Comparison of ENCODE assay signal across 8 cellular contexts in genomic region chr2:29841386-29842004, GRCh38.
DNase-seq lines count a peak whose midpoint lies in the region; ATAC-seq, FAIRE-seq and TF ChIP-seq lines count a peak whose summit lies in the region.

No MANE protein-coding gene starts in this region.

- peaks cover 12% of the 10 kb centered on the region for H3K27me3 Mint-ChIP-seq in activated T-cell treated with anti-CD3 and anti-CD28 coated beads, Interleukin-2, amount 50 U/mL, for 4 hours (ENCODE audit: low read depth)

- no peak overlapping the region for H3K4me3 Mint-ChIP-seq in activated T-cell treated with anti-CD3 and anti-CD28 coated beads, Interleukin-2, amount 50 U/mL, for 4 hours

- no peak overlapping the region for H3K27ac ChIP-seq in 22Rv1
- H3K27ac ChIP-seq in heart left ventricle = no peak overlapping the region
- no peak overlapping the region for H3K27ac ChIP-seq in small intestine (ENCODE audit: low read depth in 1 of 2, low read length in 1 of 2)

- H3K36me3 Mint-ChIP-seq in activated T-cell treated with anti-CD3 and anti-CD28 coated beads, Interleukin-2, amount 50 U/mL, for 4 hours (ENCODE audit: insufficient read depth) = no peaks in the 10 kb centered on the region

- peak; percentile 38 to 48 for ATAC-seq in activated T-cell treated with anti-CD3 and anti-CD28 coated beads, Interleukin-2, amount 50 U/mL, for 4 hours
- ATAC-seq in heart left ventricle (peak in 1 of 4 donors; percentile 66), HG02973 (IDR thresholded peaks at IDR 0.05; ENCODE audit: unreplicated experiment) (no peak)

- H3K4me1 Mint-ChIP-seq in activated T-cell treated with anti-CD3 and anti-CD28 coated beads, Interleukin-2, amount 50 U/mL, for 4 hours (ENCODE audit: low read depth) = no peaks in the 10 kb centered on the region

- peaks cover 0 to 20% (median 11%) of the 10 kb centered on the region in 12 donors for H3K9me3 ChIP-seq in heart left ventricle
- no peaks in the 10 kb centered on the region for H3K9me3 ChIP-seq in small intestine (ENCODE audit: control insufficient read depth, low read depth)

- intact Hi-C loops in heart left ventricle (cut with DNase I) = loop anchor here (1.0 to 10.0 kb wide), 11 partner anchors 532 to 1017 kb away; no protein-coding TSS in a partner anchor

- H3K27me3 ChIP-seq in heart left ventricle (peaks cover 0 to 25% (median 2%) of the 10 kb centered on the region in 9 donors), small intestine (ENCODE audit: control insufficient read depth in 2 of 2, insufficient read depth in 2 of 2, low read length in 2 of 2) (no peaks in the 10 kb centered on the region)

- H3K9me3 Mint-ChIP-seq in activated T-cell treated with anti-CD3 and anti-CD28 coated beads, Interleukin-2, amount 50 U/mL, for 4 hours = peaks cover 13% of the 10 kb centered on the region

- peak; percentile 46 for DNase-seq in ELR (ENCODE audit: low read depth)
- peak; percentile 19 for DNase-seq in NCI-H1105 treated with DMSO at 0.1 percent for 48 hours (lab: John Stamatoyannopoulos, UW)
- DNase-seq in activated T-cell treated with anti-CD3 and anti-CD28 coated beads, Interleukin-2, amount 50 U/mL, for 4 hours = no peak
- no peak for DNase-seq in heart left ventricle
- DNase-seq in small intestine = peak; percentile 26
- no peak for DNase-seq in T1000 (lab: John Stamatoyannopoulos, UW)

- no peak for TF ChIP-seq POLR2A in heart left ventricle (IDR thresholded peaks at IDR 0.05)

- no peaks in the 10 kb centered on the region for H3K4me1 ChIP-seq in heart left ventricle
- no peaks in the 10 kb centered on the region for H3K4me1 ChIP-seq in small intestine (ENCODE audit: control insufficient read depth in 2 of 2, insufficient read depth in 1 of 2, low read depth in 1 of 2, low read length in 1 of 2)

- peak; percentile 88 for TF ChIP-seq CTCF in 22Rv1 (IDR thresholded peaks at IDR 0.05)
- TF ChIP-seq CTCF in heart left ventricle (IDR thresholded peaks at IDR 0.05) = peak; percentile 72 to 89 (median 82)

- WGBS in heart left ventricle, 4 donors = 32 to 40% (median 35%) methylated on average over 6 of the region's 6 CpGs
- 38 to 44% (median 43%) methylated on average over 6 of the region's 6 CpGs for WGBS in small intestine, 3 donors

- H3K36me3 ChIP-seq in heart left ventricle (no peaks in the 10 kb centered on the region), small intestine (ENCODE audit: control insufficient read depth in 2 of 2, insufficient read depth in 2 of 2, low read length in 2 of 2) (no peaks in the 10 kb centered on the region)

- H3K4me3 ChIP-seq in heart left ventricle (no peak overlapping the region), small intestine (ENCODE audit: low read depth in 1 of 2, low read length in 2 of 2) (no peak overlapping the region)

- FAIRE-seq in small intestine (lab: Jason Lieb, UNC) = no peak

Comparison
In these comparisons a context has a peak if more than half of its experiments do, and no peak if none do; other contexts are left out.
1. DNase-seq: peak in ELR (single experiment), NCI-H1105 treated with DMSO at 0.1 percent for 48 hours (single experiment) and small intestine (single experiment); none in activated T-cell treated with anti-CD3 and anti-CD28 coated beads, Interleukin-2, amount 50 U/mL, for 4 hours (single experiment), heart left ventricle (0 of 5) and T1000 (single experiment).